In the genomic region with DNA sequence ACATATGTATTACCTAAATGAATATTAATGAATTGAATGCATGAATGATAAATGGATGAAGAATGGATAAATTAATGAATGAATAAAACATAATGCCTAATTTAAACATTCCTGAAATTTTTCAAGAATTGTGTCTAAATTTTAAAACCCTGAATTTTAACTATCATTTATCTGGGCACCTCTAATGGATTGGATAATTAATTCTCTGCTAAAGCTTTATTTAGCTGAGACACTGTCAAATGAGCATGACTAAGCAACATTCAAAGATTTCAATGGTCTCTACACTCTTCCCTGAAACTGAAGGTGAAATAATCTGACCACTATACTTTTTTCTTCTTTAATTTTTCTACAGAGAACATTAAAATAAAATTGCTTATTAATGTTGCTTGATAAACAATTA, we compare ENCODE assay signal across 21 cellular contexts.
DNase-seq lines count a peak whose midpoint lies in the region; ATAC-seq, FAIRE-seq and TF ChIP-seq lines count a peak whose summit lies in the region.
"Had no signal": no experiment of that assay in that cellular context is flagged by ENCODE, and none has a peak within 500 bp of the region (broad histone marks: within the 10 kb centered on the region; RNA-seq: fewer than 3 reads in every experiment).

No MANE protein-coding gene starts in this region.

- no peak overlapping the region for H3K56ac ChIP-seq in H1 (replicated peaks; ENCODE audit: insufficient read length, low read depth, low read length)

- H2BK12ac ChIP-seq in H1 (ENCODE audit: low read depth, low read length) = no peak overlapping the region

- H3K4me1 ChIP-seq in GM23338 (ENCODE audit: insufficient read depth) (0 out of 2 replicates have a peak, but pooled peaks cover 6% of the 10 kb centered on the region), H1 (replicated peaks in 1 of 4; ENCODE audit: control insufficient read depth in 3 of 4, insufficient read depth in 4 of 4, low read length in 3 of 4) (peaks cover 0 to 4% (median 0%) of the 10 kb centered on the region in 4 experiments; a peak in 1 of 7 replicates), mucosa of descending colon (ENCODE audit: low read depth) (no peaks in the 10 kb centered on the region)
- H3K4me1 ChIP-seq: A549; BLaER1 treated with 17β-estradiol and CSF1 and Interleukin-3, amounts not matched to agents 10 nM and 100 nM; Caco-2 had no signal

- POLR2A ChIA-PET in H1 (lab: Charles Lee; ENCODE audit: partially characterized antibody) = no interaction called here

- H4K91ac ChIP-seq in H1 (replicated peaks; ENCODE audit: insufficient read length, low read length) = no peak overlapping the region

- H3K9me3 ChIP-seq in H1 (ENCODE audit: insufficient read depth in 2 of 2, low read depth in 1 of 2, low read length in 1 of 2) (no peaks in the 10 kb centered on the region; a peak in 1 of 4 replicates), mucosa of descending colon (no peaks in the 10 kb centered on the region)
- H3K9me3 ChIP-seq: A549; BLaER1 treated with 17β-estradiol and CSF1 and Interleukin-3, amounts not matched to agents 10 nM and 100 nM; Caco-2 had no signal

- H4K5ac ChIP-seq in H1 (ENCODE audit: insufficient read length, low read depth, low read length) = no peak overlapping the region

- no peak overlapping the region for H2BK120ac ChIP-seq in H1 (replicated peaks; ENCODE audit: low read depth, low read length)

- no peak overlapping the region for H2BK5ac ChIP-seq in H1 (ENCODE audit: low read depth, low read length)

- no peak for FAIRE-seq in H1 (lab: Jason Lieb, UNC)
- FAIRE-seq: A549, D721Med, G401.6, GM12891, GM19239 had no signal

- no peak overlapping the region for H3K9ac ChIP-seq in H1 (replicated peaks in 1 of 4; ENCODE audit: extremely low read depth in 1 of 4, low read depth in 3 of 4, low read length in 3 of 4)
- H3K9ac ChIP-seq: BLaER1 treated with 17β-estradiol and CSF1 and Interleukin-3, amounts not matched to agents 10 nM and 100 nM had no signal

- no peak for TF ChIP-seq EP300 in H1 (IDR thresholded peaks at IDR 0.05; ENCODE audit: borderline replicate concordance in 1 of 2, low read depth in 2 of 2, low read length in 2 of 2)

- TF ChIP-seq POLR2A in H1 (IDR thresholded peaks at IDR 0.05; ENCODE audit: control extremely low read depth in 1 of 2, low read depth in 2 of 2, low read length in 2 of 2) = no peak

- no peak overlapping the region for H2AK5ac ChIP-seq in H1 (ENCODE audit: low read depth, low read length)

- no peaks in the 10 kb centered on the region for H3K79me1 ChIP-seq in H1 (ENCODE audit: low read depth, low read length)

- H3K79me2 ChIP-seq in GM23338 (replicated peaks; ENCODE audit: insufficient read depth) = no peaks in the 10 kb centered on the region
- H3K79me2 ChIP-seq in H1 (ENCODE audit: control insufficient read depth in 1 of 2, insufficient read depth in 2 of 2, low read length in 2 of 2) = no peaks in the 10 kb centered on the region

- no peaks in the 10 kb centered on the region for H3F3A ChIP-seq in GM23338 (replicated peaks; ENCODE audit: low read depth)

- peaks cover 5% of the 10 kb centered on the region; the same call in 2 of the 3 replicates for H3K36me3 Mint-ChIP-seq in GM23338 (ENCODE audit: low read depth)
- H3K36me3 Mint-ChIP-seq: CD8-positive, alpha-beta T cell had no signal

- H3K27me3 ChIP-seq in GM23338 (ENCODE audit: insufficient read depth) (no peaks in the 10 kb centered on the region), H1 (replicated peaks in 1 of 4; ENCODE audit: control insufficient read depth in 3 of 4, extremely low read depth in 1 of 4, insufficient read depth in 3 of 4, low read length in 3 of 4) (no peaks in the 10 kb centered on the region)
- H3K27me3 ChIP-seq: BLaER1 treated with 17β-estradiol and CSF1 and Interleukin-3, amounts not matched to agents 10 nM and 100 nM had no signal

- H4K20me1 ChIP-seq in GM23338 (replicated peaks; ENCODE audit: insufficient read depth) (no peaks in the 10 kb centered on the region), H1 (replicated peaks in 1 of 2; ENCODE audit: control insufficient read depth in 1 of 2, insufficient read depth in 2 of 2, low read length in 2 of 2) (no peaks in the 10 kb centered on the region)
- H4K20me1 ChIP-seq: BLaER1 treated with 17β-estradiol and CSF1 and Interleukin-3, amounts not matched to agents 10 nM and 100 nM had no signal

- no peak overlapping the region for H3K27ac ChIP-seq in GM23338 (ENCODE audit: low read depth)
- no peak overlapping the region for H3K27ac ChIP-seq in H1 (ENCODE audit: low read depth, low read length)
- H3K27ac ChIP-seq: A549; BLaER1 treated with 17β-estradiol and CSF1 and Interleukin-3, amounts not matched to agents 10 nM and 100 nM; C4-2B had no signal

- H3K4ac ChIP-seq in H1 (replicated peaks; ENCODE audit: insufficient read length, low read depth, low read length) = no peak overlapping the region

- no peaks in the 10 kb centered on the region for H3K36me3 ChIP-seq in GM23338 (ENCODE audit: insufficient read depth)
- H3K36me3 ChIP-seq in H1 (ENCODE audit: control insufficient read depth in 2 of 4, insufficient read depth in 4 of 4, low read length in 3 of 4) = no peaks in the 10 kb centered on the region
- no peaks in the 10 kb centered on the region for H3K36me3 ChIP-seq in mucosa of descending colon (ENCODE audit: low read depth)
- H3K36me3 ChIP-seq: BLaER1 treated with 17β-estradiol and CSF1 and Interleukin-3, amounts not matched to agents 10 nM and 100 nM had no signal

- 0 out of 3 replicates have a peak, but pooled peaks cover 4% of the 10 kb centered on the region for H3K9me3 Mint-ChIP-seq in GM23338
- H3K9me3 Mint-ChIP-seq: CD4-positive, alpha-beta T cell had no signal

- no peak for TF ChIP-seq CTCF in GM23338 (conservative IDR thresholded peaks at IDR 0.05; ENCODE audit: low read depth in 2 of 2)
- TF ChIP-seq CTCF in H1 (IDR thresholded peaks at IDR 0.05; ENCODE audit: control extremely low read depth in 1 of 3, insufficient read depth in 1 of 3, low read depth in 1 of 3, low read length in 3 of 3) = no peak
- no peak for TF ChIP-seq CTCF in mucosa of descending colon (IDR thresholded peaks at IDR 0.05)

- intact Hi-C loops in mucosa of descending colon (cut with DNase I, micrococcal nuclease) = no loop called here

- DNase-seq in GM23338 (ENCODE audit: low spot score) (no peak), H1 (ENCODE audit: low read depth in 1 of 2, low spot score in 2 of 2) (no peak), mucosa of descending colon (no peak), putamen (ENCODE audit: low spot score) (no peak)
- DNase-seq: 8988T; AML-193; Caco-2; Calu3; CD4-positive, alpha-beta T cell; CD8-positive, alpha-beta T cell; DMS79 treated with DMSO at 0.1 percent for 48 hours; GF-D8 had no signal

- no peak overlapping the region for H2BK20ac ChIP-seq in H1 (ENCODE audit: low read length)

- ATAC-seq in GM23338 (no peak), GM21515 (IDR thresholded peaks at IDR 0.05; ENCODE audit: unreplicated experiment) (no peak), mucosa of descending colon (no peak)
- ATAC-seq: A549; CD8-positive, alpha-beta T cell had no signal

- no peak overlapping the region for H4K8ac ChIP-seq in H1 (ENCODE audit: extremely low read depth, insufficient read depth, low read length)

- H3K4me2 ChIP-seq in GM23338 (no peak overlapping the region), H1 (ENCODE audit: insufficient read depth in 1 of 2, low read depth in 2 of 2, low read length in 2 of 2) (no peak overlapping the region)
- H3K4me2 ChIP-seq: BLaER1 treated with 17β-estradiol and CSF1 and Interleukin-3, amounts not matched to agents 10 nM and 100 nM had no signal

- H3K18ac ChIP-seq in H1 (ENCODE audit: extremely low read depth, low read length) = no peak overlapping the region

- H3K27ac Mint-ChIP-seq in GM23338 = peak overlapping the region; percentile 75; the same call in 1 of the 2 replicates
- H3K27ac Mint-ChIP-seq: B cell; CD4-positive, alpha-beta T cell; CD8-positive, alpha-beta T cell had no signal

- no peaks in the 10 kb centered on the region for H3K27me3 Mint-ChIP-seq in GM23338 (ENCODE audit: insufficient read depth, low read depth, poor library complexity)
- H3K27me3 Mint-ChIP-seq: B cell; CD4-positive, alpha-beta T cell had no signal

- H3K4me1 Mint-ChIP-seq in GM23338 = peaks cover 13% of the 10 kb centered on the region
- H3K4me1 Mint-ChIP-seq: B cell had no signal

- no peak overlapping the region for H2BK15ac ChIP-seq in H1 (ENCODE audit: low read length)

- no peak overlapping the region for H2AFZ ChIP-seq in GM23338
- H2AFZ ChIP-seq in H1 (ENCODE audit: low read length) = no peak overlapping the region

- no peak overlapping the region for H3K14ac ChIP-seq in H1 (ENCODE audit: insufficient read length)

- no peak for TF ChIP-seq RAD21 in H1 (IDR thresholded peaks at IDR 0.05 in 1 of 2, conservative IDR thresholded peaks at IDR 0.05 in 1 of 2; ENCODE audit: low read depth in 2 of 2, low read length in 2 of 2)

- H3K23me2 ChIP-seq in H1 (ENCODE audit: low read depth, low read length) = no peaks in the 10 kb centered on the region

- CTCF ChIA-PET in H1 (lab: Charles Lee; ENCODE audit: partially characterized antibody) = interaction anchor here (0.7 to 1.2 kb wide), 2 partner anchors 13 to 25 kb away, joined by 3 to 4 read pairs; no protein-coding TSS in a partner anchor

- no peak overlapping the region for H3K4me3 Mint-ChIP-seq in GM23338
- H3K4me3 Mint-ChIP-seq: B cell; CD4-positive, alpha-beta T cell; CD8-positive, alpha-beta T cell had no signal

- H3K4me3 ChIP-seq in GM23338 (no peak overlapping the region), H1 (ENCODE audit: extremely low read depth in 1 of 4, insufficient read depth in 2 of 4, low read depth in 3 of 4, low read length in 4 of 4) (no peak overlapping the region), mucosa of descending colon (no peak overlapping the region)
- H3K4me3 ChIP-seq: A549; BLaER1 treated with 17β-estradiol and CSF1 and Interleukin-3, amounts not matched to agents 10 nM and 100 nM had no signal

- H3K9me2 ChIP-seq in GM23338 (ENCODE audit: insufficient read depth) = no peaks in the 10 kb centered on the region

- H3K23ac ChIP-seq in H1 (ENCODE audit: insufficient read length) = no peak overlapping the region

TF ChIP-seq in GM23338, 12 proteins besides CTCF, POLR2A, EP300 and RAD21 (continues in another document):
- TF ChIP-seq CREB1 (CRISPR knock-in tag; IDR thresholded peaks at IDR 0.05; ENCODE audit: low read depth) = no peak
- TF ChIP-seq ZNF331 (CRISPR knock-in tag; IDR thresholded peaks at IDR 0.05; ENCODE audit: low read depth) = no peak
- no peak for TF ChIP-seq STAT1 (IDR thresholded peaks at IDR 0.05; ENCODE audit: unreplicated experiment)

TF ChIP-seq in H1, 55 proteins besides CTCF, POLR2A, EP300 and RAD21:
- TF ChIP-seq BACH1 (IDR thresholded peaks at IDR 0.05; ENCODE audit: low read length) = peak; percentile 84
- TF ChIP-seq, protein P1, sequence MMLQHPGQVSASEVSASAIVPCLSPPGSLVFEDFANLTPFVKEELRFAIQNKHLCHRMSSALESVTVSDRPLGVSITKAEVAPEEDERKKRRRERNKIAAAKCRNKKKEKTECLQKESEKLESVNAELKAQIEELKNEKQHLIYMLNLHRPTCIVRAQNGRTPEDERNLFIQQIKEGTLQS (IDR thresholded peaks at IDR 0.05; ENCODE audit: insufficient read depth, low read depth, low read length) = no peak
- TF ChIP-seq MAFK (IDR thresholded peaks at IDR 0.05; ENCODE audit: low read depth, low read length) = peak; percentile 57
